Comparison of ENCODE assay signal across 8 cellular contexts in the genomic region with DNA sequence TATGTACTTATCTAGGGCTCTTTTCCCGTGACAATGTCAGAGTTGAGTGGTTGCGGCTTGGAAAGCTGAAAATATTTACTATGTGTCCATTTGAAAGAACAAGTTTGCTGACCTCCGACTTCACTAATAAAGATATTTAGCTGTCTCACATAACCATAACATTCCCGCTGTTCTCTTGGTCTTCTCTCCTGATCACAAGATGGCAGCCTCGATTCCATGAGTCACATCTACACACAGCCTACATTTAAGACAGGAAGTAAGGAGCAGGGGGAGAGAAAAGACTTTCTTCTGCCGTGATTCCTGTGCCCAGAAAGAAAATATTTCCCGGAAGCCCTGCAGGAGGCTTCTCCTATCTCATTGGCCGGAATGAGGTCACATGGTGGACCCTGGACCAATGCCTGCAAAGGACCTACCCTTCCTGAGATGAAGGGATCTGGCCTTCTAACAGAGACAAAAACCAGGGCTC. TPM values are rescaled to one million over a fixed set of nuclear protein-coding genes. Genes with fewer than 3 reads are reported as not detected.
DNase-seq lines count a peak whose midpoint lies in the region; ATAC-seq and TF ChIP-seq lines count a peak whose summit lies in the region.

No MANE protein-coding gene starts in this region.

- no peaks in the 10 kb centered on the region for H3K36me3 Mint-ChIP-seq in activated CD8-positive, alpha-beta T cell treated with anti-CD3 and anti-CD28 coated beads for 36 hours (ENCODE audit: low read depth)
- H3K36me3 Mint-ChIP-seq in activated CD8-positive, alpha-beta T cell treated with anti-CD3 and anti-CD28 coated beads, Interleukin-2, amount 10 ng/mL, durations not matched to agents 7 days and 5 days (ENCODE audit: low read depth) = no peaks in the 10 kb centered on the region
- H3K36me3 Mint-ChIP-seq in WTC11 = no peaks in the 10 kb centered on the region

- H3K27ac Mint-ChIP-seq in activated CD8-positive, alpha-beta T cell treated with anti-CD3 and anti-CD28 coated beads for 36 hours = no peak overlapping the region
- H3K27ac Mint-ChIP-seq in activated CD8-positive, alpha-beta T cell treated with anti-CD3 and anti-CD28 coated beads, Interleukin-2, amount 10 ng/mL, durations not matched to agents 7 days and 5 days = no peak overlapping the region
- no peak overlapping the region for H3K27ac Mint-ChIP-seq in WTC11

- H3K4me3 Mint-ChIP-seq in activated CD8-positive, alpha-beta T cell treated with anti-CD3 and anti-CD28 coated beads for 36 hours = no peak overlapping the region
- no peak overlapping the region for H3K4me3 Mint-ChIP-seq in activated CD8-positive, alpha-beta T cell treated with anti-CD3 and anti-CD28 coated beads, Interleukin-2, amount 10 ng/mL, durations not matched to agents 7 days and 5 days
- no peak overlapping the region for H3K4me3 Mint-ChIP-seq in WTC11

- H3K9me3 Mint-ChIP-seq in activated CD8-positive, alpha-beta T cell treated with anti-CD3 and anti-CD28 coated beads for 36 hours = no peaks in the 10 kb centered on the region
- H3K9me3 Mint-ChIP-seq in activated CD8-positive, alpha-beta T cell treated with anti-CD3 and anti-CD28 coated beads, Interleukin-2, amount 10 ng/mL, durations not matched to agents 7 days and 5 days (ENCODE audit: insufficient read depth) = no peaks in the 10 kb centered on the region
- no peaks in the 10 kb centered on the region for H3K9me3 Mint-ChIP-seq in WTC11

- peak; percentile 8 for DNase-seq in activated CD8-positive, alpha-beta T cell treated with anti-CD3 and anti-CD28 coated beads for 36 hours
- no peak for DNase-seq in activated CD8-positive, alpha-beta T cell treated with anti-CD3 and anti-CD28 coated beads, Interleukin-2, amount 10 ng/mL, durations not matched to agents 7 days and 5 days
- DNase-seq in WTC11 (ENCODE audit: low spot score) (peak; percentile 44), iPS-NIHi7 (ENCODE audit: extremely low spot score) (peak; percentile 69), midbrain (lab: John Stamatoyannopoulos, UW) (no peak)
- DNase-seq in stimulated activated CD4-positive, alpha-beta T cell treated with anti-CD3 and anti-CD28 coated beads, Interleukin-4, amount 100 ng/mL, for 1 hour = no peak
- no peak for DNase-seq in effector CD4-positive, alpha-beta T cell

- no peak for TF ChIP-seq CTCF in activated CD8-positive, alpha-beta T cell treated with anti-CD3 and anti-CD28 coated beads for 36 hours (IDR thresholded peaks at IDR 0.05)
- TF ChIP-seq CTCF in WTC11 (IDR thresholded peaks at IDR 0.05) = no peak

- peaks cover 7% of the 10 kb centered on the region for H3K27me3 Mint-ChIP-seq in activated CD8-positive, alpha-beta T cell treated with anti-CD3 and anti-CD28 coated beads for 36 hours
- no peaks in the 10 kb centered on the region for H3K27me3 Mint-ChIP-seq in activated CD8-positive, alpha-beta T cell treated with anti-CD3 and anti-CD28 coated beads, Interleukin-2, amount 10 ng/mL, durations not matched to agents 7 days and 5 days (ENCODE audit: low read depth)
- H3K27me3 Mint-ChIP-seq in WTC11 (ENCODE audit: low read depth) = peaks cover 28% of the 10 kb centered on the region

- CTCF ChIA-PET in activated CD8-positive, alpha-beta T cell treated with anti-CD3 and anti-CD28 coated beads for 36 hours (lab: Charles Lee) = interaction anchor here (0.6 to 7.5 kb wide), 22 partner anchors 14 to 423 kb away, joined by 3 to 101 read pairs (median 4); no protein-coding TSS in a partner anchor
- CTCF ChIA-PET in activated CD8-positive, alpha-beta T cell treated with anti-CD3 and anti-CD28 coated beads, Interleukin-2, amount 10 ng/mL, durations not matched to agents 7 days and 5 days (lab: Charles Lee) = interaction anchor here (0.7 to 4.0 kb wide), 12 partner anchors 11 to 438 kb away, joined by 3 to 27 read pairs (median 4); no protein-coding TSS in a partner anchor
- CTCF ChIA-PET in WTC11 (lab: Charles Lee) = interaction anchor here (0.6 to 1.5 kb wide), 6 partner anchors 34 to 406 kb away, joined by 3 to 13 read pairs (median 3); no protein-coding TSS in a partner anchor

- POLR2A ChIA-PET in activated CD8-positive, alpha-beta T cell treated with anti-CD3 and anti-CD28 coated beads for 36 hours (lab: Charles Lee) = no interaction called here
- POLR2A ChIA-PET in activated CD8-positive, alpha-beta T cell treated with anti-CD3 and anti-CD28 coated beads, Interleukin-2, amount 10 ng/mL, durations not matched to agents 7 days and 5 days (lab: Charles Lee) = no interaction called here
- POLR2A ChIA-PET in WTC11 (lab: Charles Lee) = no interaction called here

- no peak for ATAC-seq in activated CD8-positive, alpha-beta T cell treated with anti-CD3 and anti-CD28 coated beads for 36 hours
- no peak for ATAC-seq in activated CD8-positive, alpha-beta T cell treated with anti-CD3 and anti-CD28 coated beads, Interleukin-2, amount 10 ng/mL, durations not matched to agents 7 days and 5 days
- ATAC-seq in WTC11 (peak; percentile 74), HG03342 (IDR thresholded peaks at IDR 0.05; ENCODE audit: unreplicated experiment) (no peak)

- intact Hi-C loops in activated CD8-positive, alpha-beta T cell treated with anti-CD3 and anti-CD28 coated beads for 36 hours (cut with micrococcal nuclease) = no loop called here

- H3K4me1 Mint-ChIP-seq in activated CD8-positive, alpha-beta T cell treated with anti-CD3 and anti-CD28 coated beads for 36 hours (ENCODE audit: low read depth) = no peaks in the 10 kb centered on the region
- H3K4me1 Mint-ChIP-seq in activated CD8-positive, alpha-beta T cell treated with anti-CD3 and anti-CD28 coated beads, Interleukin-2, amount 10 ng/mL, durations not matched to agents 7 days and 5 days (ENCODE audit: low read depth) = no peaks in the 10 kb centered on the region
- peaks cover 11% of the 10 kb centered on the region for H3K4me1 Mint-ChIP-seq in WTC11

TF ChIP-seq in WTC11, 78 proteins besides CTCF, POLR2A, EP300 and RAD21 (continues in another document):
- TF ChIP-seq, protein P1, sequence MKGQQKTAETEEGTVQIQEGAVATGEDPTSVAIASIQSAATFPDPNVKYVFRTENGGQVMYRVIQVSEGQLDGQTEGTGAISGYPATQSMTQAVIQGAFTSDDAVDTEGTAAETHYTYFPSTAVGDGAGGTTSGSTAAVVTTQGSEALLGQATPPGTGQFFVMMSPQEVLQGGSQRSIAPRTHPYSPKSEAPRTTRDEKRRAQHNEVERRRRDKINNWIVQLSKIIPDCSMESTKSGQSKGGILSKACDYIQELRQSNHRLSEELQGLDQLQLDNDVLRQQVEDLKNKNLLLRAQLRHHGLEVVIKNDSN (CRISPR knock-in tag; IDR thresholded peaks at IDR 0.05) = peak; percentile 85
- TF ChIP-seq TCF7 (CRISPR knock-in tag; IDR thresholded peaks at IDR 0.05; ENCODE audit: low read depth) (no peak), TEAD4 (CRISPR knock-in tag; IDR thresholded peaks at IDR 0.05) (no peak), ZNF317 (CRISPR knock-in tag; IDR thresholded peaks at IDR 0.05; ENCODE audit: borderline replicate concordance, low read depth) (no peak), ZNF416 (CRISPR knock-in tag; IDR thresholded peaks at IDR 0.05) (no peak)
- TF ChIP-seq, protein P2, sequence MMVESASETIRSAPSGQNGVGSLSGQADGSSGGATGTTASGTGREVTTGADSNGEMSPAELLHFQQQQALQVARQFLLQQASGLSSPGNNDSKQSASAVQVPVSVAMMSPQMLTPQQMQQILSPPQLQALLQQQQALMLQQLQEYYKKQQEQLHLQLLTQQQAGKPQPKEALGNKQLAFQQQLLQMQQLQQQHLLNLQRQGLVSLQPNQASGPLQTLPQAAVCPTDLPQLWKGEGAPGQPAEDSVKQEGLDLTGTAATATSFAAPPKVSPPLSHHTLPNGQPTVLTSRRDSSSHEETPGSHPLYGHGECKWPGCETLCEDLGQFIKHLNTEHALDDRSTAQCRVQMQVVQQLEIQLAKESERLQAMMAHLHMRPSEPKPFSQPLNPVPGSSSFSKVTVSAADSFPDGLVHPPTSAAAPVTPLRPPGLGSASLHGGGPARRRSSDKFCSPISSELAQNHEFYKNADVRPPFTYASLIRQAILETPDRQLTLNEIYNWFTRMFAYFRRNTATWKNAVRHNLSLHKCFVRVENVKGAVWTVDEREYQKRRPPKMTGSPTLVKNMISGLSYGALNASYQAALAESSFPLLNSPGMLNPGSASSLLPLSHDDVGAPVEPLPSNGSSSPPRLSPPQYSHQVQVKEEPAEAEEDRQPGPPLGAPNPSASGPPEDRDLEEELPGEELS (CRISPR knock-in tag; IDR thresholded peaks at IDR 0.05) = no peak
- TF ChIP-seq, protein P3, sequence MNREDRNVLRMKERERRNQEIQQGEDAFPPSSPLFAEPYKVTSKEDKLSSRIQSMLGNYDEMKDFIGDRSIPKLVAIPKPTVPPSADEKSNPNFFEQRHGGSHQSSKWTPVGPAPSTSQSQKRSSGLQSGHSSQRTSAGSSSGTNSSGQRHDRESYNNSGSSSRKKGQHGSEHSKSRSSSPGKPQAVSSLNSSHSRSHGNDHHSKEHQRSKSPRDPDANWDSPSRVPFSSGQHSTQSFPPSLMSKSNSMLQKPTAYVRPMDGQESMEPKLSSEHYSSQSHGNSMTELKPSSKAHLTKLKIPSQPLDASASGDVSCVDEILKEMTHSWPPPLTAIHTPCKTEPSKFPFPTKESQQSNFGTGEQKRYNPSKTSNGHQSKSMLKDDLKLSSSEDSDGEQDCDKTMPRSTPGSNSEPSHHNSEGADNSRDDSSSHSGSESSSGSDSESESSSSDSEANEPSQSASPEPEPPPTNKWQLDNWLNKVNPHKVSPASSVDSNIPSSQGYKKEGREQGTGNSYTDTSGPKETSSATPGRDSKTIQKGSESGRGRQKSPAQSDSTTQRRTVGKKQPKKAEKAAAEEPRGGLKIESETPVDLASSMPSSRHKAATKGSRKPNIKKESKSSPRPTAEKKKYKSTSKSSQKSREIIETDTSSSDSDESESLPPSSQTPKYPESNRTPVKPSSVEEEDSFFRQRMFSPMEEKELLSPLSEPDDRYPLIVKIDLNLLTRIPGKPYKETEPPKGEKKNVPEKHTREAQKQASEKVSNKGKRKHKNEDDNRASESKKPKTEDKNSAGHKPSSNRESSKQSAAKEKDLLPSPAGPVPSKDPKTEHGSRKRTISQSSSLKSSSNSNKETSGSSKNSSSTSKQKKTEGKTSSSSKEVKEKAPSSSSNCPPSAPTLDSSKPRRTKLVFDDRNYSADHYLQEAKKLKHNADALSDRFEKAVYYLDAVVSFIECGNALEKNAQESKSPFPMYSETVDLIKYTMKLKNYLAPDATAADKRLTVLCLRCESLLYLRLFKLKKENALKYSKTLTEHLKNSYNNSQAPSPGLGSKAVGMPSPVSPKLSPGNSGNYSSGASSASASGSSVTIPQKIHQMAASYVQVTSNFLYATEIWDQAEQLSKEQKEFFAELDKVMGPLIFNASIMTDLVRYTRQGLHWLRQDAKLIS (CRISPR knock-in tag; IDR thresholded peaks at IDR 0.05; ENCODE audit: borderline replicate concordance) = no peak

RNA-seq across cellular contexts. Expression of a gene that starts 47.4 kb away (rescaled TPM):
- total RNA-seq in activated CD8-positive, alpha-beta T cell treated with anti-CD3 and anti-CD28 coated beads for 36 hours = not detected
- not detected for total RNA-seq in activated CD8-positive, alpha-beta T cell treated with anti-CD3 and anti-CD28 coated beads, Interleukin-2, amount 10 ng/mL, durations not matched to agents 7 days and 5 days
- total RNA-seq in WTC11 (2021) = 10.8 to 15.1 TPM (median 12.0 TPM) in 3 replicates

Comparison
In these comparisons a context has a peak if more than half of its experiments do, and no peak if none do; other contexts are left out.
1. DNase-seq: peak in activated CD8-positive, alpha-beta T cell treated with anti-CD3 and anti-CD28 coated beads for 36 hours (single experiment), WTC11 (single experiment) and iPS-NIHi7 (single experiment); none in activated CD8-positive, alpha-beta T cell treated with anti-CD3 and anti-CD28 coated beads, Interleukin-2, amount 10 ng/mL, durations not matched to agents 7 days and 5 days (single experiment), midbrain (single experiment), stimulated activated CD4-positive, alpha-beta T cell treated with anti-CD3 and anti-CD28 coated beads, Interleukin-4, amount 100 ng/mL, for 1 hour (single experiment) and effector CD4-positive, alpha-beta T cell (single experiment).
2. RNA of a gene that starts 47.4 kb away (total RNA-seq): 10.8 to 15.1 TPM in WTC11; not detected in activated CD8-positive, alpha-beta T cell treated with anti-CD3 and anti-CD28 coated beads for 36 hours and not detected in activated CD8-positive, alpha-beta T cell treated with anti-CD3 and anti-CD28 coated beads, Interleukin-2, amount 10 ng/mL, durations not matched to agents 7 days and 5 days; every median in the first group is over 10 times any median in the second.